1 cellular context compared by ENCODE assay signal in genomic region chr1:156126701-156127534, GRCh38.
TF ChIP-seq lines count a peak whose summit lies in the region.

No MANE protein-coding gene starts in this region.

TF ChIP-seq in endothelial cell of umbilical vein, 7 proteins besides CTCF, POLR2A, EP300 and RAD21:
- TF ChIP-seq POLR2AphosphoS5 (IDR thresholded peaks at IDR 0.05; ENCODE audit: insufficient read depth, low read depth, low read length) (no peak), EZH2 (IDR thresholded peaks at IDR 0.05; ENCODE audit: borderline replicate concordance, low read depth, low read length, severe bottlenecking) (no peak), FOS (IDR thresholded peaks at IDR 0.05; ENCODE audit: borderline replicate concordance, insufficient read depth, low read length) (no peak), GATA2 (IDR thresholded peaks at IDR 0.05; ENCODE audit: insufficient read depth, insufficient read length, low read depth, low read length) (no peak), JUN (IDR thresholded peaks at IDR 0.05; ENCODE audit: borderline replicate concordance, insufficient read depth, insufficient read length, low read depth) (no peak), MYC (IDR thresholded peaks at IDR 0.05; ENCODE audit: low read depth, low read length) (no peak)
- TF ChIP-seq, protein P1, sequence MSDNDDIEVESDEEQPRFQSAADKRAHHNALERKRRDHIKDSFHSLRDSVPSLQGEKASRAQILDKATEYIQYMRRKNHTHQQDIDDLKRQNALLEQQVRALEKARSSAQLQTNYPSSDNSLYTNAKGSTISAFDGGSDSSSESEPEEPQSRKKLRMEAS (IDR thresholded peaks at IDR 0.05; ENCODE audit: insufficient read depth, insufficient read length), result no peak
